In genomic region chr5:9892696-9893095, GRCh38 we compare ENCODE assay signal across 16 cellular contexts.
DNase-seq lines count a peak whose midpoint lies in the region.
"Had no signal": no experiment of that assay in that cellular context is flagged by ENCODE, and none has a peak within 500 bp of the region (broad histone marks: within the 10 kb centered on the region; RNA-seq: fewer than 3 reads in every experiment).

No MANE protein-coding gene starts in this region.

- H2BK15ac ChIP-seq in mesenchymal stem cell (ENCODE audit: low read depth, poor library complexity, severe bottlenecking): no peak overlapping the region

- H3K4me3 ChIP-seq in mesenchymal stem cell (ENCODE audit: insufficient read depth in 1 of 2, low read depth in 1 of 2, low read length in 2 of 2): no peak overlapping the region
- H3K4me3 ChIP-seq in CD8-positive, alpha-beta memory T cell (ENCODE audit: low read length): no peak overlapping the region
- H3K4me3 ChIP-seq: A549 had no signal

- H3K36me3 ChIP-seq in mesenchymal stem cell (ENCODE audit: control insufficient read depth in 1 of 2, insufficient read depth in 2 of 2, low read depth in 1 of 2, low read length in 2 of 2): no peaks in the 10 kb centered on the region
- no peaks in the 10 kb centered on the region for H3K36me3 ChIP-seq in CD8-positive, alpha-beta memory T cell (ENCODE audit: insufficient read depth, low read length)

- no peak overlapping the region for H4K8ac ChIP-seq in mesenchymal stem cell (ENCODE audit: low read length)

- no peak overlapping the region for H3K4me3 Mint-ChIP-seq in CD8-positive, alpha-beta memory T cell
- H3K4me3 Mint-ChIP-seq: CD4-positive, alpha-beta T cell; H9; IgD-negative memory B cell had no signal

- no peaks in the 10 kb centered on the region for H3K27me3 Mint-ChIP-seq in CD8-positive, alpha-beta memory T cell
- H3K27me3 Mint-ChIP-seq: CD4-positive, alpha-beta T cell; IgD-negative memory B cell had no signal

- no peak overlapping the region for H2BK5ac ChIP-seq in mesenchymal stem cell (ENCODE audit: low read depth, low read length, poor library complexity, severe bottlenecking)

- H3K36me3 Mint-ChIP-seq in CD8-positive, alpha-beta memory T cell: no peaks in the 10 kb centered on the region
- H3K36me3 Mint-ChIP-seq: IgD-negative memory B cell had no signal

- H2AFZ ChIP-seq in mesenchymal stem cell (ENCODE audit: low read depth, low read length): no peak overlapping the region

- H3K4me2 ChIP-seq in mesenchymal stem cell (ENCODE audit: low read length, poor library complexity, severe bottlenecking): no peak overlapping the region
- H3K4me2 ChIP-seq: A549 had no signal

- H3K27me3 ChIP-seq in mesenchymal stem cell (ENCODE audit: control insufficient read depth in 1 of 2, insufficient read depth in 1 of 2, low read length in 2 of 2): peaks cover 0 to 20% of the 10 kb centered on the region in 2 experiments
- H3K27me3 ChIP-seq in CD8-positive, alpha-beta memory T cell (ENCODE audit: insufficient read depth, low read length, poor library complexity, severe bottlenecking): no peaks in the 10 kb centered on the region

- no peaks in the 10 kb centered on the region for H3K79me1 ChIP-seq in mesenchymal stem cell (replicated peaks; ENCODE audit: low read length, poor library complexity, severe bottlenecking)

- no peak overlapping the region for H2BK12ac ChIP-seq in mesenchymal stem cell (ENCODE audit: low read length in 2 of 2)

- no peak overlapping the region for H3K23ac ChIP-seq in mesenchymal stem cell (ENCODE audit: low read length in 2 of 2)

- H3K27ac ChIP-seq in mesenchymal stem cell (ENCODE audit: low read length, poor library complexity, severe bottlenecking): no peak overlapping the region
- no peak overlapping the region for H3K27ac ChIP-seq in CD8-positive, alpha-beta memory T cell (ENCODE audit: low read depth, low read length)
- H3K27ac ChIP-seq: A549, C4-2B had no signal

- peaks cover 8% of the 10 kb centered on the region for H3K9me3 ChIP-seq in mesenchymal stem cell (ENCODE audit: control insufficient read depth, low read length)
- no peaks in the 10 kb centered on the region for H3K9me3 ChIP-seq in CD8-positive, alpha-beta memory T cell (ENCODE audit: low read length)
- H3K9me3 ChIP-seq: A549 had no signal

- CTCF ChIA-PET in CD8-positive, alpha-beta memory T cell (lab: Charles Lee): no interaction called here

- H3K4ac ChIP-seq in mesenchymal stem cell (ENCODE audit: low read depth in 1 of 2, low read length in 2 of 2): no peak overlapping the region

- 88% methylated on average over 3 of the region's 3 CpGs for WGBS in mesenchymal stem cell

- POLR2A ChIA-PET in CD8-positive, alpha-beta memory T cell (lab: Charles Lee): no interaction called here

- H3K27ac Mint-ChIP-seq in CD8-positive, alpha-beta memory T cell: no peak overlapping the region
- H3K27ac Mint-ChIP-seq: CD4-positive, alpha-beta T cell; H9; IgD-negative memory B cell had no signal

- H4K91ac ChIP-seq in mesenchymal stem cell (ENCODE audit: low read length): no peak overlapping the region

- no peak overlapping the region for H2AK5ac ChIP-seq in mesenchymal stem cell (ENCODE audit: low read length, severe bottlenecking)

- peak; percentile 28 for DNase-seq in HT1080 (ENCODE audit: low read depth)
- peak; percentile 22 for DNase-seq in astrocyte of the hippocampus (ENCODE audit: low read depth, low spot score)
- peak; percentile 45 for DNase-seq in mesenchymal stem cell
- no peak for DNase-seq in activated naive CD4-positive, alpha-beta T cell (lab: John Stamatoyannopoulos, UW)
- no peak for DNase-seq in CD8-positive, alpha-beta memory T cell
- DNase-seq in stimulated activated CD8-positive, alpha-beta memory T cell treated with anti-CD3 and anti-CD28 coated beads, Interleukin-4, amount 100 ng/mL, for 48 hours: no peak
- no peak for DNase-seq in activated CD4-positive, alpha-beta T cell treated with anti-CD3 and anti-CD28 coated beads for 4 hours
- DNase-seq: AML-193; Calu3; CD4-positive, alpha-beta T cell; DMS53; DND-41; H9 had no signal

- H3K18ac ChIP-seq in mesenchymal stem cell (ENCODE audit: low read depth in 1 of 2, low read length in 2 of 2): no peak overlapping the region

- H3K14ac ChIP-seq in mesenchymal stem cell (ENCODE audit: low read length in 2 of 2): no peak overlapping the region

- H2BK120ac ChIP-seq in mesenchymal stem cell (ENCODE audit: low read depth, low read length): no peak overlapping the region

- no peaks in the 10 kb centered on the region for H3K4me1 Mint-ChIP-seq in CD8-positive, alpha-beta memory T cell
- H3K4me1 Mint-ChIP-seq: IgD-negative memory B cell had no signal

- H3K9ac ChIP-seq in mesenchymal stem cell (ENCODE audit: low read length): no peak overlapping the region

- peaks cover 0 to 7% (median 5%) of the 10 kb centered on the region in 5 donors for H3K9me3 Mint-ChIP-seq in CD8-positive, alpha-beta memory T cell
- H3K9me3 Mint-ChIP-seq: CD4-positive, alpha-beta T cell had no signal

- no peaks in the 10 kb centered on the region for H3K4me1 ChIP-seq in mesenchymal stem cell (ENCODE audit: control insufficient read depth, insufficient read depth, low read depth, low read length)
- no peaks in the 10 kb centered on the region for H3K4me1 ChIP-seq in CD8-positive, alpha-beta memory T cell (ENCODE audit: insufficient read depth, low read length)
- H3K4me1 ChIP-seq: A549 had no signal

Comparison
In these comparisons a context has a peak if more than half of its experiments do, and no peak if none do; other contexts are left out.
1. DNase-seq: peak in HT1080 (single experiment), astrocyte of the hippocampus (single experiment) and mesenchymal stem cell (single experiment); none in activated naive CD4-positive, alpha-beta T cell (0 of 4), CD8-positive, alpha-beta memory T cell (0 of 5), stimulated activated CD8-positive, alpha-beta memory T cell treated with anti-CD3 and anti-CD28 coated beads, Interleukin-4, amount 100 ng/mL, for 48 hours (single experiment) and activated CD4-positive, alpha-beta T cell treated with anti-CD3 and anti-CD28 coated beads for 4 hours (0 of 2).